In genomic region chr12:50647479-50647878, GRCh38 we compare ENCODE assay signal across 1 cellular context.
TF ChIP-seq lines count a peak whose summit lies in the region.

No MANE protein-coding gene starts in this region.

TF ChIP-seq in IMR-90, 13 proteins besides CTCF, POLR2A, EP300 and RAD21:
- TF ChIP-seq RCOR1 (IDR thresholded peaks at IDR 0.05; ENCODE audit: insufficient replicate concordance, low read length) = no peak
